In genomic region chr10:101043356-101043707, GRCh38 we compare ENCODE assay signal across 8 cellular contexts. TPM values are rescaled to one million over a fixed set of nuclear protein-coding genes. Genes with fewer than 3 reads are reported as not detected.
A peak's percentile ranks its signal among the peaks of the same experiment; 100 is the strongest.
DNase-seq lines count a peak whose midpoint lies in the region; ATAC-seq and TF ChIP-seq lines count a peak whose summit lies in the region.

No MANE protein-coding gene starts in this region.

- H3K27ac ChIP-seq in heart left ventricle (peak overlapping the region; percentile 26 to 91 (median 85)), upper lobe of left lung (peak overlapping the region; percentile 84 to 96 (median 87))

- H3K27me3 ChIP-seq in heart left ventricle (peaks cover 8 to 22% (median 17%) of the 10 kb centered on the region in 9 donors), upper lobe of left lung (peaks cover 0 to 18% (median 7%) of the 10 kb centered on the region in 4 donors)

- H3K36me3 Mint-ChIP-seq in activated naive CD8-positive, alpha-beta T cell = no peaks in the 10 kb centered on the region

- H3K4me1 ChIP-seq in heart left ventricle (peaks cover 0 to 29% (median 17%) of the 10 kb centered on the region in 12 donors), upper lobe of left lung (peaks cover 18 to 30% (median 21%) of the 10 kb centered on the region in 4 donors)

- peaks cover 8% of the 10 kb centered on the region for H3K27me3 Mint-ChIP-seq in activated naive CD8-positive, alpha-beta T cell

- H3K4me3 ChIP-seq in heart left ventricle = peak overlapping the region; percentile 9 to 79 (median 56)
- H3K4me3 ChIP-seq in upper lobe of left lung = peak overlapping the region; percentile 14 to 59 (median 50)

- no peaks in the 10 kb centered on the region for H3K9me3 Mint-ChIP-seq in activated naive CD8-positive, alpha-beta T cell (ENCODE audit: low read depth)

- 27 to 40% (median 33%) methylated on average over 3 of the region's 3 CpGs for WGBS in heart left ventricle, 4 donors
- 13 to 27% methylated on average over 3 of the region's 3 CpGs for WGBS in upper lobe of left lung, 2 donors

- H3K36me3 ChIP-seq in heart left ventricle (peaks cover 0 to 18% (median 16%) of the 10 kb centered on the region in 9 donors), upper lobe of left lung (peaks cover 3 to 20% (median 9%) of the 10 kb centered on the region in 4 donors)

- H3K9me3 ChIP-seq in heart left ventricle (no peaks in the 10 kb centered on the region), upper lobe of left lung (no peaks in the 10 kb centered on the region)

- DNase-seq in heart left ventricle = no peak
- DNase-seq in left ventricle myocardium superior = no peak
- DNase-seq in left colon = no peak
- DNase-seq in upper lobe of left lung = no peak
- no peak for DNase-seq in NCI-H1092 (lab: John Stamatoyannopoulos, UW)
- DNase-seq in posterior vena cava (ENCODE audit: low spot score) = no peak

- TF ChIP-seq CTCF in heart left ventricle (IDR thresholded peaks at IDR 0.05) (no peak), upper lobe of left lung (IDR thresholded peaks at IDR 0.05) (no peak)

- H3K4me3 Mint-ChIP-seq in activated naive CD8-positive, alpha-beta T cell = peak overlapping the region; percentile 94

- TF ChIP-seq POLR2A in heart left ventricle (IDR thresholded peaks at IDR 0.05) = no peak
- no peak for TF ChIP-seq POLR2A in upper lobe of left lung (IDR thresholded peaks at IDR 0.05)

- intact Hi-C loops in heart left ventricle (cut with DNase I) = loop anchor here in 5 of 10 donors (2.0 kb wide), 2 partner anchors 17 to 23 kb away; partner anchors contain the start of gene KAZALD1 (in 2 of the 5)
- intact Hi-C loops in left ventricle myocardium superior (cut with micrococcal nuclease) = no loop called here
- intact Hi-C loops in left colon (cut with DNase I, micrococcal nuclease) = no loop called here
- intact Hi-C loops in posterior vena cava (cut with DNase I) = no loop called here

- no peak for TF ChIP-seq EP300 in upper lobe of left lung (IDR thresholded peaks at IDR 0.05)

- no peak overlapping the region for H3K27ac Mint-ChIP-seq in activated naive CD8-positive, alpha-beta T cell

- ATAC-seq in heart left ventricle = no peak
- ATAC-seq in left ventricle myocardium superior = no peak
- peak; percentile 22 for ATAC-seq in left colon
- no peak for ATAC-seq in upper lobe of left lung (ENCODE audit: low FRiP score in 2 of 2)
- no peak for ATAC-seq in GM21717 (IDR thresholded peaks at IDR 0.05; ENCODE audit: unreplicated experiment)

- H3K4me1 Mint-ChIP-seq in activated naive CD8-positive, alpha-beta T cell (ENCODE audit: low read depth) = peaks cover 20% of the 10 kb centered on the region

RNA-seq across cellular contexts. Expression of gene SFXN3, which starts 12.3 kb away (rescaled TPM):
- total RNA-seq in heart left ventricle (10 to 100 TPM; 12.1 to 37.4 (median 17.8) TPM), left ventricle myocardium superior (11.0 TPM), left colon (10 to 100 TPM; 14.7 to 22.0 TPM), upper lobe of left lung (100 to 1,000 TPM in 3 of 6 donors, 10 to 100 TPM in 3; 59.6 to 360 (median 100) TPM), posterior vena cava (10 to 100 TPM; 72.7 to 79.5 TPM)
- polyA plus RNA-seq in heart left ventricle = 10 to 100 TPM; 11.7 to 23.5 TPM

RNA-seq across cellular contexts. Expression of gene PDZD7, which starts 12.4 kb away (rescaled TPM):
- under 1 TPM in 8 of 9 donors, not detected in 1; 0.09 to 0.97 (median 0.35) TPM for total RNA-seq in heart left ventricle
- polyA plus RNA-seq in heart left ventricle = under 1 TPM; 0.15 to 0.27 TPM
- total RNA-seq in left ventricle myocardium superior = 0.17 TPM
- total RNA-seq in left colon = under 1 TPM; 0.21 to 0.78 TPM
- total RNA-seq in upper lobe of left lung = 1 to 10 TPM in 5 of 6 donors, under 1 TPM in 1; 0.39 to 2.4 (median 1.7) TPM
- under 1 TPM; 0.48 to 0.83 TPM for total RNA-seq in posterior vena cava

RNA-seq across cellular contexts. Expression of gene KAZALD1, which starts 18.5 kb away (rescaled TPM):
- total RNA-seq in heart left ventricle (10 to 100 TPM in 2 of 9 donors, 1 to 10 TPM in 7; 1.9 to 11.1 (median 6.1) TPM), left ventricle myocardium superior (7.8 TPM), left colon (10 to 100 TPM; 17.7 to 21.0 TPM), upper lobe of left lung (10 to 100 TPM in 3 of 6 donors, 1 to 10 TPM in 3; 3.8 to 11.9 (median 9.8) TPM), posterior vena cava (1 to 10 TPM; 6.5 to 9.3 TPM)
- 10 to 100 TPM in 1 of 2 donors, 1 to 10 TPM in 1; 10.0 to 10.6 TPM for polyA plus RNA-seq in heart left ventricle

RNA-seq across cellular contexts. Expression of gene LZTS2, which starts 43.7 kb away (rescaled TPM):
- total RNA-seq in heart left ventricle (10 to 100 TPM; 33.7 to 93.0 (median 40.6) TPM), left ventricle myocardium superior (44.9 TPM), left colon (10 to 100 TPM; 28.7 to 33.9 TPM), upper lobe of left lung (100 to 1,000 TPM in 2 of 6 donors, 10 to 100 TPM in 4; 42.5 to 105 (median 60.1) TPM), posterior vena cava (10 to 100 TPM; 71.4 to 91.3 TPM)
- 10 to 100 TPM; 45.5 to 61.9 TPM for polyA plus RNA-seq in heart left ventricle

RNA-seq across cellular contexts. Expression of gene TWNK, which starts 56.0 kb away (rescaled TPM):
- 1 to 10 TPM; 4.7 to 7.6 (median 5.8) TPM for total RNA-seq in heart left ventricle
- polyA plus RNA-seq in heart left ventricle = 1 to 10 TPM; 4.8 to 9.5 TPM
- 8.0 TPM for total RNA-seq in left ventricle myocardium superior
- total RNA-seq in left colon = 1 to 10 TPM; 3.7 to 5.8 TPM
- 1 to 10 TPM; 2.6 to 9.1 (median 5.8) TPM for total RNA-seq in upper lobe of left lung
- total RNA-seq in posterior vena cava = 1 to 10 TPM; 5.2 to 5.6 TPM
